ENCODE assay signal across 9 cellular contexts in the genomic region with DNA sequence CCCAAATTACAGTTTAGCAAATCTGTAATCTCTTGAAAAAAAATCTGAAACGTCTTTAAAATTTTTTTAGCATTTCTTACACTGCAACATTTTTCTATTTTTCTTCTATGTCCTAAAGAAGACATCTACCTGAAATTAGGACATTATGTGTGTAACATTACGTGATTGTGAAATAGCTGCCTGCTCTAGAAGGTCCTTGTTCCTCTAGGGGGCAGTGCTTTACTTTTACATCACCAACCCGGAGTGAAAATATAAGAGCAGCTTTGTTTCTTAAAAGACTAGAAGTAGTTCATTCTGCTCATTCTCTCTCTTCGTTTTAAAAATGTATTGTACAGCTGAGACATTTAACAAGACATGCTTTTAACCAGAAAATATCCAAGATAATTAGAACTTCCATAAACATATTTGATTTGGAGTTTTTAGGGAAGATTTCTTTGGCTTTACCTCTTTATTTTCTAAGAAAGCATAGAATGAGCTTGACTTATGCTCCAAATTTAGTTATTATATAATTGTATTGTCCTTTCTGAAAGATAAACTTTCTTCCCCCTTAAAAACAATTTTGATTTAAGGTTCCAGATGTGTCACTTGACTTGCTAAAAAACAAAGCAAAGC. TPM values are rescaled to one million over a fixed set of nuclear protein-coding genes. Genes with fewer than 3 reads are reported as not detected.
DNase-seq lines count a peak whose midpoint lies in the region; ATAC-seq and TF ChIP-seq lines count a peak whose summit lies in the region.
"Had no signal": no experiment of that assay in that cellular context is flagged by ENCODE, and none has a peak within 500 bp of the region (broad histone marks: within the 10 kb centered on the region; RNA-seq: fewer than 3 reads in every experiment).

No MANE protein-coding gene starts in this region.

- H3K4me1 ChIP-seq in cardiac muscle cell (ENCODE audit: low read depth) (peaks cover 6% of the 10 kb centered on the region), prostate gland (replicated peaks) (no peaks in the 10 kb centered on the region)
- no peaks in the 10 kb centered on the region for H3K4me1 ChIP-seq in effector memory CD4-positive, alpha-beta T cell (ENCODE audit: control insufficient read depth, insufficient read depth, low read length, poor library complexity, severe bottlenecking)

- H3K36me3 ChIP-seq in cardiac muscle cell (no peaks in the 10 kb centered on the region), prostate gland (no peaks in the 10 kb centered on the region)
- H3K36me3 ChIP-seq in effector memory CD4-positive, alpha-beta T cell (ENCODE audit: control insufficient read depth, insufficient read depth, low read length), result no peaks in the 10 kb centered on the region

- 4% methylated on average over 4 of the region's 4 CpGs for WGBS in prostate gland

- H3K36me3 Mint-ChIP-seq in activated naive CD8-positive, alpha-beta T cell treated with anti-CD3 and anti-CD28 coated beads, Interleukin-2, amount 10 ng/mL, durations not matched to agents 7 days and 5 days, result no peaks in the 10 kb centered on the region

- no peaks in the 10 kb centered on the region for H3K27me3 ChIP-seq in cardiac muscle cell
- no peaks in the 10 kb centered on the region for H3K27me3 ChIP-seq in prostate gland (replicated peaks; ENCODE audit: insufficient read depth)
- H3K27me3 ChIP-seq in effector memory CD4-positive, alpha-beta T cell (replicated peaks; ENCODE audit: control insufficient read depth, insufficient read depth, low read length, poor library complexity, severe bottlenecking), result no peaks in the 10 kb centered on the region

- H3K27me3 Mint-ChIP-seq in activated naive CD8-positive, alpha-beta T cell treated with anti-CD3 and anti-CD28 coated beads, Interleukin-2, amount 10 ng/mL, durations not matched to agents 7 days and 5 days, result peaks cover 8% of the 10 kb centered on the region

- H3K4me3 Mint-ChIP-seq in activated naive CD8-positive, alpha-beta T cell treated with anti-CD3 and anti-CD28 coated beads, Interleukin-2, amount 10 ng/mL, durations not matched to agents 7 days and 5 days, result no peak overlapping the region
- H3K4me3 Mint-ChIP-seq: dendritic cell treated with granulocyte-macrophage colony-stimulating factor and Interleukin-4, amounts not matched to agents 40 ng/mL and 50 ng/mL, for 4 days had no signal

- ATAC-seq in GM19452 (IDR thresholded peaks at IDR 0.05; ENCODE audit: unreplicated experiment), result peak; percentile 88
- ATAC-seq in HG03439 (IDR thresholded peaks at IDR 0.05; ENCODE audit: unreplicated experiment), result peak; percentile 93
- ATAC-seq in activated naive CD8-positive, alpha-beta T cell treated with anti-CD3 and anti-CD28 coated beads, Interleukin-2, amount 10 ng/mL, durations not matched to agents 7 days and 5 days (ENCODE audit: low read depth), result peak; percentile 71

- TF ChIP-seq CTCF in cardiac muscle cell (IDR thresholded peaks at IDR 0.05; ENCODE audit: low read depth, low read length) (peak; percentile 85), prostate gland (IDR thresholded peaks at IDR 0.05) (peak; percentile 26 to 73 (median 68))

- intact Hi-C loops in prostate gland (cut with DNase I), result loop anchor here (2.0 to 5.0 kb wide), 2 partner anchors 304 to 1596 kb away; no protein-coding TSS in a partner anchor

- H3K4me1 Mint-ChIP-seq in activated naive CD8-positive, alpha-beta T cell treated with anti-CD3 and anti-CD28 coated beads, Interleukin-2, amount 10 ng/mL, durations not matched to agents 7 days and 5 days, result peaks cover 1% of the 10 kb centered on the region

- POLR2A ChIA-PET in activated naive CD8-positive, alpha-beta T cell treated with anti-CD3 and anti-CD28 coated beads, Interleukin-2, amount 10 ng/mL, durations not matched to agents 7 days and 5 days (lab: Charles Lee), result no interaction called here

- H3K27ac ChIP-seq in cardiac muscle cell (no peak overlapping the region), prostate gland (no peak overlapping the region)
- H3K27ac ChIP-seq in effector memory CD4-positive, alpha-beta T cell (ENCODE audit: insufficient read depth, low read length, poor library complexity, severe bottlenecking), result no peak overlapping the region

- H3K27ac Mint-ChIP-seq in activated naive CD8-positive, alpha-beta T cell treated with anti-CD3 and anti-CD28 coated beads, Interleukin-2, amount 10 ng/mL, durations not matched to agents 7 days and 5 days, result no peak overlapping the region
- H3K27ac Mint-ChIP-seq: dendritic cell treated with granulocyte-macrophage colony-stimulating factor and Interleukin-4, amounts not matched to agents 40 ng/mL and 50 ng/mL, for 4 days had no signal

- H3K9me3 ChIP-seq in cardiac muscle cell (ENCODE audit: low read depth) (no peaks in the 10 kb centered on the region), prostate gland (no peaks in the 10 kb centered on the region)
- H3K9me3 ChIP-seq in effector memory CD4-positive, alpha-beta T cell (ENCODE audit: control insufficient read depth, low read length), result no peaks in the 10 kb centered on the region

- no peak overlapping the region for H3K4me3 ChIP-seq in cardiac muscle cell
- H3K4me3 ChIP-seq in prostate gland, result no peak overlapping the region
- H3K4me3 ChIP-seq in effector memory CD4-positive, alpha-beta T cell (ENCODE audit: insufficient read depth, low read depth, low read length, poor library complexity, severe bottlenecking), result no peak overlapping the region

- no peak for TF ChIP-seq POLR2A in prostate gland (IDR thresholded peaks at IDR 0.05)

- peaks cover 6% of the 10 kb centered on the region for H3K9me3 Mint-ChIP-seq in activated naive CD8-positive, alpha-beta T cell treated with anti-CD3 and anti-CD28 coated beads, Interleukin-2, amount 10 ng/mL, durations not matched to agents 7 days and 5 days
- H3K9me3 Mint-ChIP-seq: dendritic cell treated with granulocyte-macrophage colony-stimulating factor and Interleukin-4, amounts not matched to agents 40 ng/mL and 50 ng/mL, for 4 days had no signal

- DNase-seq in Daoy (ENCODE audit: low read depth) (peak; percentile 36), NCI-H446 treated with DMSO at 0.1 percent for 48 hours (lab: John Stamatoyannopoulos, UW) (peak; percentile 60), cardiac muscle cell (ENCODE audit: low read depth in 1 of 2, low spot score in 1 of 2) (peak; percentile 72 to 88), prostate gland (ENCODE audit: low spot score) (peak; percentile 34)
- DNase-seq in activated naive CD8-positive, alpha-beta T cell treated with anti-CD3 and anti-CD28 coated beads, Interleukin-2, amount 10 ng/mL, durations not matched to agents 7 days and 5 days, result no peak
- DNase-seq in effector memory CD4-positive, alpha-beta T cell, result no peak

RNA-seq across cellular contexts. Expression of a gene that starts 48.1 kb away (rescaled TPM):
- total RNA-seq in Daoy (2014; rRNA removed; shearing (Covaris generic)), result 34.6 and 38.4 TPM in 2 replicates
- total RNA-seq in activated naive CD8-positive, alpha-beta T cell treated with anti-CD3 and anti-CD28 coated beads, Interleukin-2, amount 10 ng/mL, durations not matched to agents 7 days and 5 days, result 10 to 100 TPM; 23.6 to 28.1 TPM
- 20.5 and 23.6 TPM in 2 replicates for total RNA-seq in cardiac muscle cell
- polyA plus RNA-seq in cardiac muscle cell, result 26.4 and 48.1 TPM in 2 replicates
- total RNA-seq in prostate gland, result 10 to 100 TPM; 16.2 to 20.5 TPM

Comparison
In these comparisons a context has a peak if more than half of its experiments do, and no peak if none do; other contexts are left out.
1. DNase-seq: peak in Daoy (single experiment), NCI-H446 treated with DMSO at 0.1 percent for 48 hours (single experiment), cardiac muscle cell (2 of 2) and prostate gland (single experiment); none in activated naive CD8-positive, alpha-beta T cell treated with anti-CD3 and anti-CD28 coated beads, Interleukin-2, amount 10 ng/mL, durations not matched to agents 7 days and 5 days (single experiment) and effector memory CD4-positive, alpha-beta T cell (0 of 3).
2. Peak in every context shown above with its lines, with median percentiles within 50 percentile points of each other: ATAC-seq.